In the genomic region with DNA sequence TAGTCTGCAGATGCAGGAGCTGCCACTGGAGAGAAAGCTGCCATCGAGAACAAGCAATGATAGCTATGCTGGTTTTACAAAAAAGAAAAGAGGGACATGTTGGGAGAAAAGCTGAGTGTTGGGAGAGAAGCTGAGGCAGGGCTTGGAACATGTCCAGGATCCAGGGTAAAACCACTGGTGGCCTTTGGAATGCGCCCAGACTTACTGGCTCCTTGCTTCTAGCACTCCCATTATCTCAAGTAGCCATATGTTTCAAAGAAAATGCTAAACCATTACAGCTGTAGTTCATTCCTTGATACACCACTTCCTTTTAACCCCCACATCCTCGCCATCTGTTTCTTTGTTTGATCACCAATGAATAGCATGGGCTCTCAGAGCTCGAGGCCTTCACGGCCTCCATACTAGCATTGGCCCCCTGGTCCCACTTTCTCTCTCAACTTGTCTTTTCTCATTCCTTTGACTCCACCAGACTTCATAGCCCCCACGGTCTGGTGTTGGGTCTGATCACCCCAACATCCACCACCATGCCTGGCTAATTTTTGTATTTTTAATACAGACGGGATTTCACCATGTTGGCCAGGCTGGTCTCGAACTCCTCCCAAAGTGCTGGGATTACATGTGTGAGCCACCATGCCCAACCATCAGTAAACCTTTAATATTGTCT, we compare ENCODE assay signal across 16 cellular contexts.
DNase-seq lines count a peak whose midpoint lies in the region; ATAC-seq and TF ChIP-seq lines count a peak whose summit lies in the region.
"Had no signal": no experiment of that assay in that cellular context is flagged by ENCODE, and none has a peak within 500 bp of the region (broad histone marks: within the 10 kb centered on the region; RNA-seq: fewer than 3 reads in every experiment).

No MANE protein-coding gene starts in this region.

- H3K9ac ChIP-seq in iPS-20b (ENCODE audit: low read depth, low read length) = no peak overlapping the region

- CTCF ChIA-PET in GM10248 (lab: Yijun Ruan, JAX) = interaction anchor here (1.3 kb wide), 1 partner anchor 35 kb away, joined by 3 read pairs; no protein-coding TSS in a partner anchor

- POLR2A ChIA-PET in GM10248 (lab: Yijun Ruan, JAX) = no interaction called here

- no peak overlapping the region for H3K4me3 ChIP-seq in HFF-Myc (replicated peaks; ENCODE audit: low read depth, low read length)
- H3K4me3 ChIP-seq in iPS-20b (ENCODE audit: low read length) = 0 out of 2 replicates have a peak overlapping the region, but pooled peaks have one; percentile 19

- peaks cover 23% of the 10 kb centered on the region for H3K9me3 ChIP-seq in iPS-20b (ENCODE audit: insufficient read depth, low read depth, low read length)

- peak; percentile 72 for DNase-seq in DMS 273 treated with DMSO at 0.1 percent for 48 hours (lab: John Stamatoyannopoulos, UW)
- peak; percentile 58 for DNase-seq in HFF-Myc (ENCODE audit: extremely low read depth, low read depth)
- DNase-seq in NCI-H446 treated with DMSO at 0.1 percent for 48 hours (lab: John Stamatoyannopoulos, UW) = peak; percentile 80
- no peak for DNase-seq in GM10266 (ENCODE audit: extremely low spot score)
- no peak for DNase-seq in NCI-H226
- DNase-seq in GM10248 (ENCODE audit: extremely low spot score) = no peak
- DNase-seq: CD4-positive, alpha-beta T cell; GDM1; MV-4-11; NCI-H1417; NCI-H2029; NCI-H774 had no signal

- peaks cover 19% of the 10 kb centered on the region for H3K4me1 ChIP-seq in iPS-20b (ENCODE audit: insufficient read depth, low read length)

- H3K27me3 ChIP-seq in iPS-20b (ENCODE audit: insufficient read depth, low read length) = no peaks in the 10 kb centered on the region

- TF ChIP-seq CTCF in HFF-Myc (IDR thresholded peaks at IDR 0.05; ENCODE audit: low read depth, low read length, missing control alignments) (no peak), GM10266 (IDR thresholded peaks at IDR 0.05; ENCODE audit: control insufficient read depth, insufficient read depth, low read depth, missing control alignments) (no peak), GM10248 (IDR thresholded peaks at IDR 0.05; ENCODE audit: control extremely low read depth, extremely low read depth, low read depth, missing control alignments) (no peak)

- no peak overlapping the region for H3K27ac ChIP-seq in iPS-20b (ENCODE audit: low read length)

- no peak for ATAC-seq in HG03521 (IDR thresholded peaks at IDR 0.05; ENCODE audit: unreplicated experiment)
- ATAC-seq: Panc1, Right ventricle myocardium inferior had no signal

- 0 out of 2 replicates have a peak, but pooled peaks cover 4% of the 10 kb centered on the region for H3K36me3 ChIP-seq in iPS-20b (ENCODE audit: insufficient read depth, low read depth, low read length)

Comparison
In these comparisons a context has a peak if more than half of its experiments do, and no peak if none do; other contexts are left out.
1. DNase-seq: peak in DMS 273 treated with DMSO at 0.1 percent for 48 hours (single experiment), HFF-Myc (single experiment) and NCI-H446 treated with DMSO at 0.1 percent for 48 hours (single experiment); none in GM10266 (single experiment), NCI-H226 (single experiment) and GM10248 (single experiment).